Comparison of ENCODE assay signal across 10 cellular contexts in genomic region chr7:136874393-136875032, GRCh38. TPM values are rescaled to one million over a fixed set of nuclear protein-coding genes. Genes with fewer than 3 reads are reported as not detected.
DNase-seq lines count a peak whose midpoint lies in the region; ATAC-seq and TF ChIP-seq lines count a peak whose summit lies in the region.
"Had no signal": no experiment of that assay in that cellular context is flagged by ENCODE, and none has a peak within 500 bp of the region (broad histone marks: within the 10 kb centered on the region; RNA-seq: fewer than 3 reads in every experiment).

No MANE protein-coding gene starts in this region.

- H3K9ac ChIP-seq in Karpas-422 (ENCODE audit: low read length): no peak overlapping the region
- H3K9ac ChIP-seq in adipocyte (ENCODE audit: low read length): no peak overlapping the region

- peak; percentile 29 for DNase-seq in DMS53 treated with DMSO at 0.1 percent for 48 hours (lab: John Stamatoyannopoulos, UW; ENCODE audit: unreplicated experiment)
- DNase-seq in Karpas-422: peak; percentile 62
- peak; percentile 68 for DNase-seq in adipocyte (ENCODE audit: low read depth)
- no peak for DNase-seq in lower lobe of right lung
- DNase-seq in NOMO-1 (lab: John Stamatoyannopoulos, UW; ENCODE audit: unreplicated experiment in 2 of 2): no peak
- DNase-seq in NCI-H1694 treated with DMSO at 0.1 percent for 48 hours (lab: John Stamatoyannopoulos, UW): no peak
- DNase-seq: NCI-H345; stimulated activated CD8-positive, alpha-beta memory T cell treated with anti-CD3 and anti-CD28 coated beads, Interleukin-4, amount 100 ng/mL, for 48 hours had no signal

- no peaks in the 10 kb centered on the region for H3K9me3 ChIP-seq in Karpas-422 (ENCODE audit: low read length)
- H3K9me3 ChIP-seq in adipocyte (ENCODE audit: control insufficient read depth, low read length): peaks cover 5% of the 10 kb centered on the region
- H3K9me3 ChIP-seq in lower lobe of right lung: no peaks in the 10 kb centered on the region

- H3K79me2 ChIP-seq in Karpas-422 (ENCODE audit: low read length): no peaks in the 10 kb centered on the region

- H3K36me3 ChIP-seq in Karpas-422 (ENCODE audit: insufficient read depth, low read length) (no peaks in the 10 kb centered on the region), adipocyte (ENCODE audit: control insufficient read depth, insufficient read depth, low read length, severe bottlenecking) (no peaks in the 10 kb centered on the region), lower lobe of right lung (no peaks in the 10 kb centered on the region)

- no peak overlapping the region for H3K27ac ChIP-seq in Karpas-422 (ENCODE audit: low read length)
- no peak overlapping the region for H3K27ac ChIP-seq in lower lobe of right lung

- H4K20me1 ChIP-seq in Karpas-422 (ENCODE audit: insufficient read depth, low read depth, low read length): no peaks in the 10 kb centered on the region

- H3K4me1 ChIP-seq in Karpas-422 (ENCODE audit: low read length) (0 out of 2 replicates have a peak, but pooled peaks cover 2% of the 10 kb centered on the region), adipocyte (ENCODE audit: control insufficient read depth, insufficient read depth, low read length) (no peaks in the 10 kb centered on the region), lower lobe of right lung (peaks cover 15% of the 10 kb centered on the region)

- no peak overlapping the region for H3K4me2 ChIP-seq in Karpas-422 (ENCODE audit: low read depth, low read length, poor library complexity, severe bottlenecking)

- ATAC-seq in lower lobe of right lung: no peak
- no peak for ATAC-seq in GM19328 (IDR thresholded peaks at IDR 0.05; ENCODE audit: unreplicated experiment)
- ATAC-seq in HG03025 (IDR thresholded peaks at IDR 0.05; ENCODE audit: low FRiP score, unreplicated experiment): no peak

- no peaks in the 10 kb centered on the region for H3K9me2 ChIP-seq in Karpas-422 (replicated peaks; ENCODE audit: insufficient read depth, low read length)

- peak; percentile 27 for TF ChIP-seq CTCF in lower lobe of right lung (IDR thresholded peaks at IDR 0.05)

- H3K27me3 ChIP-seq in Karpas-422 (ENCODE audit: low read length) (no peaks in the 10 kb centered on the region), adipocyte (replicated peaks; ENCODE audit: control insufficient read depth, insufficient read depth, low read length) (peaks cover 45% of the 10 kb centered on the region), lower lobe of right lung (ENCODE audit: low read depth) (peaks cover 22% of the 10 kb centered on the region)

- no peak overlapping the region for H3K4me3 ChIP-seq in Karpas-422 (ENCODE audit: low read length)
- H3K4me3 ChIP-seq in adipocyte (ENCODE audit: low read length): no peak overlapping the region
- no peak overlapping the region for H3K4me3 ChIP-seq in lower lobe of right lung

- H2AFZ ChIP-seq in Karpas-422 (ENCODE audit: low read length): no peak overlapping the region

- intact Hi-C loops in lower lobe of right lung (cut with DNase I): no loop called here

RNA-seq across cellular contexts. Expression of gene CHRM2, which starts 6.1 kb away (rescaled TPM):
- total RNA-seq in Karpas-422 (2014; rRNA removed; shearing (Covaris generic); ENCODE audit: low replicate concordance): not detected in 2 replicates
- 2.8 TPM for total RNA-seq in lower lobe of right lung

Comparison
In these comparisons a context has a peak if more than half of its experiments do, and no peak if none do; other contexts are left out.
1. DNase-seq: peak in DMS53 treated with DMSO at 0.1 percent for 48 hours (single experiment), Karpas-422 (single experiment) and adipocyte (single experiment); none in lower lobe of right lung (single experiment), NOMO-1 (0 of 2) and NCI-H1694 treated with DMSO at 0.1 percent for 48 hours (single experiment).